Comparison of ENCODE assay signal across 21 cellular contexts in the genomic region with DNA sequence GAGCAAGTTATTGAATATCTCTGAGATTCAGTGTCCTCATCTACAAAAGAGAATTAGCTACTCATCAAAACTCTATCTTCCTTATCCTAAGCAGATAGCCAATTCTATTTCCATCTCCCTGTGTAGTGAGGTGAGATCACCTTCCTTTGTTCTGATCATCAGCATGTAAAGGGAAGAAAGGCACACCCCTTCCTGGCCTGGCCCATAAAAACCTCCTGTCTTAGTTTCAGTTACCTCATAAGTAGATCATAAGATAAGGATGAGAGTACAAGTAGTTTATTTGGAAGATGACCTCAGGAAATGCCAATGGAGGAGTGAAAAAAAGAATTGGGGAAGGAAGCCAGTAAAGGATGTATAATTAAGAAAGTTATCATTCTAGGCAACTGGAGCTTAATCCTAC.
DNase-seq lines count a peak whose midpoint lies in the region; ATAC-seq, FAIRE-seq and TF ChIP-seq lines count a peak whose summit lies in the region.
"Had no signal": no experiment of that assay in that cellular context is flagged by ENCODE, and none has a peak within 500 bp of the region (broad histone marks: within the 10 kb centered on the region; RNA-seq: fewer than 3 reads in every experiment).

No MANE protein-coding gene starts in this region.

- peak overlapping the region; percentile 58 for H3K27ac Mint-ChIP-seq in HFFc6
- H3K27ac Mint-ChIP-seq: activated CD4-positive, alpha-beta memory T cell treated with anti-CD3 and anti-CD28 coated beads for 36 hours; activated naive CD4-positive, alpha-beta T cell treated with anti-CD3 and anti-CD28 coated beads, Interleukin-2, amount 50 U/mL, for 24 hours; activated T-cell treated with anti-CD3 and anti-CD28 coated beads, Interleukin-2, amount 50 U/mL, for 24 hours; B cell; naive B cell; T-cell had no signal

- no peaks in the 10 kb centered on the region for H3K36me3 ChIP-seq in PC-3 (ENCODE audit: low read depth, low read length)
- H3K36me3 ChIP-seq in endothelial cell of umbilical vein (ENCODE audit: control insufficient read depth in 2 of 2, extremely low read depth in 1 of 2, insufficient read depth in 2 of 2, low read length in 2 of 2): no peaks in the 10 kb centered on the region

- no peaks in the 10 kb centered on the region for H3K9me3 ChIP-seq in PC-3 (ENCODE audit: low read length)
- H3K9me3 ChIP-seq in endothelial cell of umbilical vein (replicated peaks; ENCODE audit: control insufficient read depth, insufficient read depth, low read length): no peaks in the 10 kb centered on the region

- H4K20me1 ChIP-seq in PC-3 (ENCODE audit: low read length): no peaks in the 10 kb centered on the region
- no peaks in the 10 kb centered on the region for H4K20me1 ChIP-seq in endothelial cell of umbilical vein (replicated peaks; ENCODE audit: control insufficient read depth, extremely low read depth, insufficient read depth, low read length)

- H3K4me3 ChIP-seq in PC-3 (ENCODE audit: low read length): no peak overlapping the region
- no peak overlapping the region for H3K4me3 ChIP-seq in endothelial cell of umbilical vein (replicated peaks in 1 of 3; ENCODE audit: insufficient read depth in 1 of 3, low read depth in 1 of 3, low read length in 3 of 3)
- H3K4me3 ChIP-seq: GM12878 had no signal

- no peaks in the 10 kb centered on the region for H3K9me2 ChIP-seq in PC-3 (replicated peaks; ENCODE audit: low read length)

- H3K4me1 Mint-ChIP-seq in HFFc6 (ENCODE audit: low read depth): peaks cover 77% of the 10 kb centered on the region
- H3K4me1 Mint-ChIP-seq: B cell, naive B cell had no signal

- CTCF ChIA-PET in PC-3 (lab: Charles Lee) (no interaction called here), endothelial cell of umbilical vein (lab: Charles Lee) (interaction anchor here (1.7 kb wide), 1 partner anchor 123 kb away, joined by 5 read pairs; no protein-coding TSS in a partner anchor)

- H3K4me1 ChIP-seq in PC-3 (ENCODE audit: insufficient read depth, low read length) (peaks cover 42% of the 10 kb centered on the region), endothelial cell of umbilical vein (ENCODE audit: control insufficient read depth, extremely low read depth, insufficient read depth, low read length) (peaks cover 41% of the 10 kb centered on the region)

- TF ChIP-seq CTCF in HFFc6 (IDR thresholded peaks at IDR 0.05): no peak
- no peak for TF ChIP-seq CTCF in PC-3 (conservative IDR thresholded peaks at IDR 0.05; ENCODE audit: low read depth, low read length)
- TF ChIP-seq CTCF in endothelial cell of umbilical vein (IDR thresholded peaks at IDR 0.05; ENCODE audit: extremely low read depth in 1 of 2, insufficient read depth in 1 of 2, low read depth in 1 of 2, low read length in 2 of 2): no peak

- no peak overlapping the region for H3K4me3 Mint-ChIP-seq in HFFc6
- H3K4me3 Mint-ChIP-seq: activated CD4-positive, alpha-beta memory T cell treated with anti-CD3 and anti-CD28 coated beads for 36 hours; activated naive CD4-positive, alpha-beta T cell treated with anti-CD3 and anti-CD28 coated beads, Interleukin-2, amount 50 U/mL, for 24 hours; activated T-cell treated with anti-CD3 and anti-CD28 coated beads, Interleukin-2, amount 50 U/mL, for 24 hours; B cell; naive B cell; T-cell had no signal

- no peaks in the 10 kb centered on the region for H3K27me3 ChIP-seq in PC-3 (ENCODE audit: low read length)
- H3K27me3 ChIP-seq in endothelial cell of umbilical vein (ENCODE audit: control insufficient read depth in 2 of 2, insufficient read depth in 2 of 2, low read length in 2 of 2): no peaks in the 10 kb centered on the region

- peaks cover 18% of the 10 kb centered on the region; the same call in 1 of the 2 replicates for H3K36me3 Mint-ChIP-seq in HFFc6 (ENCODE audit: low read depth)
- H3K36me3 Mint-ChIP-seq: activated CD4-positive, alpha-beta memory T cell treated with anti-CD3 and anti-CD28 coated beads for 36 hours; naive B cell; T-cell had no signal

- intact Hi-C loops in PC-3 (cut with micrococcal nuclease) (loop anchor here (2.0 kb wide), 1 partner anchor 32 kb away; no protein-coding TSS in a partner anchor), endothelial cell of umbilical vein (cut with micrococcal nuclease) (no loop called here)

- no peak for FAIRE-seq in endothelial cell of umbilical vein (lab: Jason Lieb, UNC)
- FAIRE-seq: GM12878, HepG2 had no signal

- no peak for TF ChIP-seq POLR2A in endothelial cell of umbilical vein (IDR thresholded peaks at IDR 0.05; ENCODE audit: low read depth, low read length)

- H3K79me2 ChIP-seq in PC-3 (ENCODE audit: low read length) (no peaks in the 10 kb centered on the region), endothelial cell of umbilical vein (ENCODE audit: control insufficient read depth, insufficient read depth, low read length) (no peaks in the 10 kb centered on the region)

- H3K4me2 ChIP-seq in PC-3 (ENCODE audit: low read length) (0 out of 2 replicates have a peak overlapping the region, but pooled peaks have one; percentile 7), endothelial cell of umbilical vein (ENCODE audit: insufficient read depth, low read length) (no peak overlapping the region)

- H2AFZ ChIP-seq in PC-3 (ENCODE audit: low read length) (no peak overlapping the region), endothelial cell of umbilical vein (ENCODE audit: low read depth, low read length) (no peak overlapping the region)

- peak; percentile 63 for DNase-seq in HFFc6
- peak; percentile 82 for DNase-seq in PC-3
- DNase-seq in endothelial cell of umbilical vein (ENCODE audit: low read depth, low spot score): no peak
- DNase-seq in non-pigmented ciliary epithelial cell (ENCODE audit: low read depth): peak; percentile 52
- DNase-seq in activated CD8-positive, alpha-beta memory T cell treated with anti-CD3 and anti-CD28 coated beads for 24 hours: no peak
- DNase-seq in HK-2 (ENCODE audit: unreplicated experiment): no peak
- DNase-seq: activated CD4-positive, alpha-beta memory T cell treated with anti-CD3 and anti-CD28 coated beads for 36 hours; activated T-cell treated with anti-CD3 and anti-CD28 coated beads, Interleukin-2, amount 50 U/mL, for 24 hours; GF-D8; naive B cell; NCI-H2029; NCI-H446 treated with DMSO at 0.1 percent for 48 hours; SHP77; stimulated activated CD4-positive, alpha-beta T cell treated with anti-CD3 and anti-CD28 coated beads, Interleukin-4, amount 100 ng/mL, for 24 hours; T-cell had no signal

- no peaks in the 10 kb centered on the region; the same call in 1 of the 2 replicates for H3K27me3 Mint-ChIP-seq in HFFc6 (ENCODE audit: insufficient read depth)
- H3K27me3 Mint-ChIP-seq: activated CD4-positive, alpha-beta memory T cell treated with anti-CD3 and anti-CD28 coated beads for 36 hours; activated naive CD4-positive, alpha-beta T cell treated with anti-CD3 and anti-CD28 coated beads, Interleukin-2, amount 50 U/mL, for 24 hours; activated T-cell treated with anti-CD3 and anti-CD28 coated beads, Interleukin-2, amount 50 U/mL, for 24 hours; T-cell had no signal

- peak; percentile 84 for ATAC-seq in PC-3
- no peak for ATAC-seq in HG03097 (IDR thresholded peaks at IDR 0.05; ENCODE audit: low FRiP score, unreplicated experiment)
- ATAC-seq: esophagus mucosa, GM12878, HepG2, T-cell had no signal

- BruUV-seq in PC-3 (replicated peaks; lab: Mats Ljungman, UMichigan) (no TSS peak), endothelial cell of umbilical vein (replicated peaks; lab: Mats Ljungman, UMichigan) (no TSS peak)

- dilution Hi-C loops in endothelial cell of umbilical vein (cut with MboI; ENCODE audit: extremely low pct_ligation_motif_present, low sequenced_read_pairs): no loop called here

- POLR2A ChIA-PET in PC-3 (lab: Charles Lee; ENCODE audit: unreplicated experiment): no interaction called here
- POLR2A ChIA-PET in endothelial cell of umbilical vein (lab: Charles Lee): no interaction called here

- no peaks in the 10 kb centered on the region for H3F3A ChIP-seq in PC-3 (ENCODE audit: low read length, unreplicated experiment)

- peaks cover 5% of the 10 kb centered on the region for H3K9me3 Mint-ChIP-seq in HFFc6
- H3K9me3 Mint-ChIP-seq: activated naive CD4-positive, alpha-beta T cell treated with anti-CD3 and anti-CD28 coated beads, Interleukin-2, amount 50 U/mL, for 24 hours; activated T-cell treated with anti-CD3 and anti-CD28 coated beads, Interleukin-2, amount 50 U/mL, for 24 hours; T-cell had no signal

- H3K9me1 ChIP-seq in endothelial cell of umbilical vein (replicated peaks; ENCODE audit: control insufficient read depth, extremely low read depth, insufficient read depth, low read length): no peaks in the 10 kb centered on the region

- H3K9ac ChIP-seq in PC-3 (ENCODE audit: low read length): peak overlapping the region; percentile 13; the same call in 1 of the 2 replicates
- no peak overlapping the region for H3K9ac ChIP-seq in endothelial cell of umbilical vein (replicated peaks; ENCODE audit: extremely low read depth, insufficient read depth, low read length)

- H3K27ac ChIP-seq in PC-3 (ENCODE audit: low read length) (peak overlapping the region; percentile 81), endothelial cell of umbilical vein (ENCODE audit: insufficient read depth, low read depth, low read length) (peak overlapping the region; percentile 70)

TF ChIP-seq in endothelial cell of umbilical vein, 7 proteins besides CTCF, POLR2A, EP300 and RAD21:
- peak; percentile 45 for TF ChIP-seq JUN (IDR thresholded peaks at IDR 0.05; ENCODE audit: borderline replicate concordance, insufficient read depth, insufficient read length, low read depth)
- peak; percentile 89 for TF ChIP-seq GATA2 (IDR thresholded peaks at IDR 0.05; ENCODE audit: insufficient read depth, insufficient read length, low read depth, low read length)
- no peak for TF ChIP-seq MYC (IDR thresholded peaks at IDR 0.05; ENCODE audit: low read depth, low read length)
- no peak for TF ChIP-seq POLR2AphosphoS5 (IDR thresholded peaks at IDR 0.05; ENCODE audit: insufficient read depth, low read depth, low read length)

Comparison
In these comparisons a context has a peak if more than half of its experiments do, and no peak if none do; other contexts are left out.
1. DNase-seq: peak in HFFc6 (single experiment), PC-3 (single experiment) and non-pigmented ciliary epithelial cell (single experiment); none in endothelial cell of umbilical vein (single experiment), activated CD8-positive, alpha-beta memory T cell treated with anti-CD3 and anti-CD28 coated beads for 24 hours (single experiment) and HK-2 (single experiment).